14 cellular contexts compared by ENCODE assay signal in the genomic region with DNA sequence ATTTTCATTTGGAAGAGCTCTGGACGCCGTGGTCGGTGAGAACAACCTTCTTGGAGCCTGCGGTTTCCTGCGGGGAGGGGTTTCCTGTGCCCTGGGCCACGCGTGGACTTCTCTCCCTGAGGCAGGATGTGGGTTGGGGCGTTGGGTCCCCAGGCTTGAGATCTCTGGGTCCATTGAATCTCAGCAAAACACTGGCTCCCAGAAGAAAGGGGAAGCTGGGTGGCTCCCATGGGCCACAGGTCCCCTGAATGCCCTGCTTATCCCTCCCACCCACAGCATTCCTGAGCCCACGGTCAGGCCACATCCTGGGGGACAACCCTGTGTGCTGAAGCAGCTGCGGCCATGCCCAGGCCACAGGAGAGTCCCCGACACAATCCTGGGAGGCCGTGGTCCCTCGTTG.
DNase-seq lines count a peak whose midpoint lies in the region; ATAC-seq and TF ChIP-seq lines count a peak whose summit lies in the region.
"Had no signal": no experiment of that assay in that cellular context is flagged by ENCODE, and none has a peak within 500 bp of the region (broad histone marks: within the 10 kb centered on the region; RNA-seq: fewer than 3 reads in every experiment).

No MANE protein-coding gene starts in this region.

- WGBS in mammary epithelial cell (ENCODE audit: low coverage, missing lambda C conversion rate) = 38% methylated on average over 7 of the region's 13 CpGs
- 63 to 79% (median 68%) methylated on average over 12 to 13 of the region's 13 CpGs for WGBS in heart left ventricle, 4 donors
- 54 to 85% methylated on average over 13 of the region's 13 CpGs for WGBS in sigmoid colon, 2 donors
- 87% methylated on average over 13 of the region's 13 CpGs for WGBS in hepatocyte (ENCODE audit: low lambda C conversion rate, missing lambda C conversion rate)

- TF ChIP-seq EP300 in sigmoid colon (IDR thresholded peaks at IDR 0.05) = no peak

- H3K9me3 ChIP-seq in mammary epithelial cell (replicated peaks; ENCODE audit: insufficient read depth, low read length) (no peaks in the 10 kb centered on the region), breast epithelium (no peaks in the 10 kb centered on the region), RWPE2 (ENCODE audit: severe bottlenecking) (no peaks in the 10 kb centered on the region), heart left ventricle (no peaks in the 10 kb centered on the region), sigmoid colon (no peaks in the 10 kb centered on the region), hepatocyte (ENCODE audit: low read depth) (no peaks in the 10 kb centered on the region)
- H3K9me3 ChIP-seq: gastrocnemius medialis, suprapubic skin had no signal

- H3K36me3 ChIP-seq in mammary epithelial cell (ENCODE audit: insufficient read depth, low read length) = no peaks in the 10 kb centered on the region
- no peaks in the 10 kb centered on the region for H3K36me3 ChIP-seq in breast epithelium
- H3K36me3 ChIP-seq in RWPE2 (ENCODE audit: low read depth) = no peaks in the 10 kb centered on the region
- H3K36me3 ChIP-seq in heart left ventricle = no peaks in the 10 kb centered on the region
- H3K36me3 ChIP-seq in sigmoid colon = no peaks in the 10 kb centered on the region
- no peaks in the 10 kb centered on the region for H3K36me3 ChIP-seq in hepatocyte (replicated peaks; ENCODE audit: insufficient read depth, low read depth)
- H3K36me3 ChIP-seq: gastrocnemius medialis, suprapubic skin had no signal

- H3K4me3 ChIP-seq in mammary epithelial cell (replicated peaks in 1 of 3; ENCODE audit: insufficient read depth in 1 of 3, low read depth in 2 of 3, low read length in 3 of 3) (no peak overlapping the region), breast epithelium (no peak overlapping the region), RWPE2 (ENCODE audit: severe bottlenecking) (no peak overlapping the region), heart left ventricle (no peak overlapping the region), sigmoid colon (no peak overlapping the region), hepatocyte (no peak overlapping the region)
- H3K4me3 ChIP-seq: gastrocnemius medialis, lung, suprapubic skin had no signal

- no peak overlapping the region for H3K27ac ChIP-seq in mammary epithelial cell (ENCODE audit: insufficient read depth, low read depth, low read length)
- H3K27ac ChIP-seq in breast epithelium = no peak overlapping the region
- no peak overlapping the region for H3K27ac ChIP-seq in RWPE2 (ENCODE audit: poor library complexity, severe bottlenecking)
- peak overlapping the region in 7 of 12 donors; percentile 43 to 81 (median 65) for H3K27ac ChIP-seq in heart left ventricle
- H3K27ac ChIP-seq in sigmoid colon = no peak overlapping the region
- no peak overlapping the region for H3K27ac ChIP-seq in hepatocyte
- H3K27ac ChIP-seq: gastrocnemius medialis, suprapubic skin had no signal

- no peak for DNase-seq in mammary epithelial cell
- no peak for DNase-seq in breast epithelium (ENCODE audit: low spot score in 2 of 2)
- DNase-seq in RWPE2 (ENCODE audit: low spot score) = peak; percentile 46
- DNase-seq in heart left ventricle = peak in 3 of 5 donors; percentile 53 to 60 (median 55)
- peak; percentile 42 for DNase-seq in sigmoid colon
- no peak for DNase-seq in hepatocyte (ENCODE audit: low spot score)
- DNase-seq in GM10248 (ENCODE audit: extremely low spot score) = no peak
- DNase-seq: gastrocnemius medialis, NCI-H187 treated with DMSO at 0.1 percent for 48 hours, NCI-H446 treated with DMSO at 0.1 percent for 48 hours, nephron progenitor cell had no signal

- in situ Hi-C loops in mammary epithelial cell (cut with MboI; ENCODE audit: low sequenced_read_pairs in 2 of 2) = loop anchor here in 1 of 2 donors (25.0 kb wide), 1 partner anchor 852 kb away; no protein-coding TSS in a partner anchor

- BruUV-seq in mammary epithelial cell (replicated peaks; lab: Mats Ljungman, UMichigan) = no TSS peak

- H3K4me1 ChIP-seq in mammary epithelial cell (ENCODE audit: insufficient read depth, low read length) (peaks cover 9% of the 10 kb centered on the region), breast epithelium (no peaks in the 10 kb centered on the region), RWPE2 (ENCODE audit: insufficient read depth, poor library complexity, severe bottlenecking) (no peaks in the 10 kb centered on the region), heart left ventricle (peaks cover 0 to 31% (median 11%) of the 10 kb centered on the region in 12 donors), sigmoid colon (no peaks in the 10 kb centered on the region), hepatocyte (ENCODE audit: insufficient read depth) (no peaks in the 10 kb centered on the region)

- ATAC-seq in RWPE2 (ENCODE audit: low read depth) = no peak
- ATAC-seq in heart left ventricle = peak; percentile 44 to 88 (median 74)
- no peak for ATAC-seq in HG03097 (IDR thresholded peaks at IDR 0.05; ENCODE audit: low FRiP score, unreplicated experiment)

- POLR2A ChIA-PET in GM10248 (lab: Yijun Ruan, JAX) = no interaction called here

- H3K27me3 ChIP-seq in mammary epithelial cell (ENCODE audit: insufficient read depth, low read length) (no peaks in the 10 kb centered on the region), breast epithelium (no peaks in the 10 kb centered on the region), RWPE2 (ENCODE audit: insufficient read depth, poor library complexity, severe bottlenecking) (no peaks in the 10 kb centered on the region), heart left ventricle (peaks cover 0 to 3% (median 0%) of the 10 kb centered on the region in 9 donors), sigmoid colon (no peaks in the 10 kb centered on the region), hepatocyte (no peaks in the 10 kb centered on the region)
- H3K27me3 ChIP-seq: gastrocnemius medialis had no signal

- H3K9me2 ChIP-seq in hepatocyte (replicated peaks; ENCODE audit: insufficient read depth) = no peaks in the 10 kb centered on the region

- H3K4me2 ChIP-seq in mammary epithelial cell (ENCODE audit: insufficient read depth, low read depth, low read length) (peak overlapping the region; percentile 18), hepatocyte (no peak overlapping the region)

- H3K79me2 ChIP-seq in mammary epithelial cell (ENCODE audit: insufficient read depth, low read length) = no peaks in the 10 kb centered on the region
- H3K79me2 ChIP-seq in hepatocyte = no peaks in the 10 kb centered on the region

- CTCF ChIA-PET in mammary epithelial cell (lab: Charles Lee; ENCODE audit: low non-redundant PET) (no interaction called here), GM10248 (lab: Yijun Ruan, JAX) (no interaction called here)

- no peak for TF ChIP-seq POLR2A in breast epithelium (IDR thresholded peaks at IDR 0.05)
- TF ChIP-seq POLR2A in heart left ventricle (IDR thresholded peaks at IDR 0.05) = no peak
- no peak for TF ChIP-seq POLR2A in sigmoid colon (IDR thresholded peaks at IDR 0.05)

- dilution Hi-C loops in mammary epithelial cell (cut with HindIII; ENCODE audit: low sequenced_read_pairs) = no loop called here

- TF ChIP-seq CTCF in mammary epithelial cell (conservative IDR thresholded peaks at IDR 0.05 in 1 of 2, IDR thresholded peaks at IDR 0.05 in 1 of 2; ENCODE audit: extremely low read depth in 1 of 2, insufficient read depth in 1 of 2, low read depth in 1 of 2, low read length in 2 of 2) (no peak), breast epithelium (IDR thresholded peaks at IDR 0.05) (no peak), RWPE2 (IDR thresholded peaks at IDR 0.05; ENCODE audit: poor library complexity, severe bottlenecking) (no peak), heart left ventricle (IDR thresholded peaks at IDR 0.05) (no peak), sigmoid colon (IDR thresholded peaks at IDR 0.05) (no peak), hepatocyte (IDR thresholded peaks at IDR 0.05; ENCODE audit: poor library complexity) (no peak), GM10248 (IDR thresholded peaks at IDR 0.05; ENCODE audit: control extremely low read depth, extremely low read depth, low read depth, missing control alignments) (no peak)

- intact Hi-C loops in mammary epithelial cell (cut with micrococcal nuclease) = no loop called here
- intact Hi-C loops in breast epithelium (cut with DNase I; ENCODE audit: low total_unique reads) = loop anchor here (5.0 kb wide), 1 partner anchor 558 kb away; no protein-coding TSS in a partner anchor
- intact Hi-C loops in heart left ventricle (cut with DNase I) = no loop called here
- intact Hi-C loops in sigmoid colon (cut with DNase I) = no loop called here

- H4K20me1 ChIP-seq in mammary epithelial cell (ENCODE audit: insufficient read depth, low read length) = no peaks in the 10 kb centered on the region
- no peaks in the 10 kb centered on the region for H4K20me1 ChIP-seq in hepatocyte (ENCODE audit: insufficient read depth, poor library complexity, severe bottlenecking)

- H3K9ac ChIP-seq in mammary epithelial cell (ENCODE audit: insufficient read depth, low read length) = no peak overlapping the region

- H2AFZ ChIP-seq in mammary epithelial cell (ENCODE audit: low read depth, low read length) (peak overlapping the region; percentile 42), hepatocyte (no peak overlapping the region)

Comparison
In these comparisons a context has a peak if more than half of its experiments do, and no peak if none do; other contexts are left out.
1. DNase-seq: peak in RWPE2 (single experiment), heart left ventricle (3 of 5) and sigmoid colon (single experiment); none in mammary epithelial cell (single experiment), breast epithelium (0 of 2), hepatocyte (single experiment) and GM10248 (single experiment).
2. H3K27ac ChIP-seq: peak in heart left ventricle (7 of 12); none in mammary epithelial cell (single experiment), breast epithelium (0 of 2), RWPE2 (single experiment), sigmoid colon (0 of 4) and hepatocyte (single experiment).
3. ATAC-seq: peak in heart left ventricle (4 of 4); none in RWPE2 (single experiment) and HG03097 (single experiment).